In the genomic region with DNA sequence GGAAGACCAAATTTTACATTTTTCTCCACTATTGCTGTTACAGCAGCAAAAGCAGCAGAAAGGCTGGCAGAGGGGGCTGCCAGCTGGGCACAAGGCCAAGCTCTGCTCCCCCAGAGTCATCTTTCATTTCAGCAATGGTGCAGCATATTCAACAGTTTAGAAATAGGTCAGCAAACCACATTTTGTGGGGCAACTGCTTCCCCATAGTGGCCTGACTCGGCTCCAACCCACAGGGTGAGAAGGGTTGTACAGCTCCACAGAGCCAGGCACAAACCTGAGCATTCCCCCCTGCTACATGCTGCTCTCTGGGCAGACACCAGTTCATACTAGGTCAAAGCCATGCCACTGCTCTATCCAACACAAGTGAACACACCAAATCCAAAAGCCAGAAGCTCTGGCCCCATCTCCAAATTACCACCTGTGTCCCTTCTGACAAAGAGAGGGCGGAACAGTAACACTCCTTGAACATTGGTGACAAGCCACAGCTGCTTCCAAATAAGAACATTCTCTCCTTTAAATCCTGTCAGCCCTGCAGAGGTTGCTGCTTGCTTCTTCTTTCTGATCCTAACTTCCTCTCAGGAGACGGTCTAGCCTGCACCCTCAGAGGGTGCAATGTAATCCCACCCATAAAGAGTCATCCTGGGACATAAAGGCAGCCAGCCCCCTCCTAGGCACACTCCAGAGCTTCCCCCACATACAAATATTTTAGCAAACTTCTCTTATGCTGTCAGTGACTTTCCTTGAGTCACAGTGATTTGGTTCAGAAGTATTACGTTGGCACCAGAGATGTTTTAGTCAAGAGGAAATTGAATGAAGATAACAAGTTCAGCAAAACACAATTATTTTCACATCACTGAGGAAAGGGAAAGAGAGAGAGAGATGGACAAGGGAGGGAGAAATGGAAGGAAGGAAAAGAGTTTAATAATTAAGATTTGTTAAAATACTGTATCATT, we compare ENCODE assay signal across 1 cellular context.
TF ChIP-seq lines count a peak whose summit lies in the region.

No MANE protein-coding gene starts in this region.

TF ChIP-seq in GM12878, 131 proteins besides CTCF, POLR2A, EP300 and RAD21 (continued from another document):
- TF ChIP-seq, protein P1, sequence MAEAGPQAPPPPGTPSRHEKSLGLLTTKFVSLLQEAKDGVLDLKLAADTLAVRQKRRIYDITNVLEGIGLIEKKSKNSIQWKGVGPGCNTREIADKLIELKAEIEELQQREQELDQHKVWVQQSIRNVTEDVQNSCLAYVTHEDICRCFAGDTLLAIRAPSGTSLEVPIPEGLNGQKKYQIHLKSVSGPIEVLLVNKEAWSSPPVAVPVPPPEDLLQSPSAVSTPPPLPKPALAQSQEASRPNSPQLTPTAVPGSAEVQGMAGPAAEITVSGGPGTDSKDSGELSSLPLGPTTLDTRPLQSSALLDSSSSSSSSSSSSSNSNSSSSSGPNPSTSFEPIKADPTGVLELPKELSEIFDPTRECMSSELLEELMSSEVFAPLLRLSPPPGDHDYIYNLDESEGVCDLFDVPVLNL (IDR thresholded peaks at IDR 0.05; ENCODE audit: low read depth, low read length), result no peak
